In genomic region chr18:61782545-61782944, GRCh38 we compare ENCODE assay signal across 29 cellular contexts.
"Had no signal": no experiment of that assay in that cellular context is flagged by ENCODE, and none has a peak within 500 bp of the region (broad histone marks: within the 10 kb centered on the region; RNA-seq: fewer than 3 reads in every experiment).

No MANE protein-coding gene starts in this region.

- ATAC-seq: activated CD8-positive, alpha-beta T cell treated with anti-CD3 and anti-CD28 coated beads for 36 hours; activated T-cell treated with anti-CD3 and anti-CD28 coated beads, Interleukin-2, amount 50 U/mL, for 4 hours; activated T-helper 17 cell treated with anti-CD3 and anti-CD28 coated beads, Interleukin-2, amount 50 U/mL, for 72 hours; foreskin keratinocyte; gastrocnemius medialis; heart right ventricle; WTC11 had no signal

- H3K27ac ChIP-seq: brain microvascular endothelial cell, coronary artery, dorsolateral prefrontal cortex, esophagus muscularis mucosa, foreskin keratinocyte, gastrocnemius medialis, heart right ventricle, VCaP had no signal

- H3K27me3 ChIP-seq: brain microvascular endothelial cell, esophagus muscularis mucosa, gastrocnemius medialis, heart right ventricle had no signal

- H3K4me3 ChIP-seq: coronary artery, dorsolateral prefrontal cortex, esophagus muscularis mucosa, gastrocnemius medialis, heart right ventricle had no signal

- H3K4me1 Mint-ChIP-seq: activated CD4-positive, alpha-beta T cell treated with anti-CD3 and anti-CD28 coated beads, Interleukin-2, amount 10 ng/mL, durations not matched to agents 7 days and 5 days; activated T-helper 17 cell treated with anti-CD3 and anti-CD28 coated beads, Interleukin-2, amount 50 U/mL, for 72 hours; central memory CD8-positive, alpha-beta T cell; WTC11 had no signal

- DNase-seq: activated CD4-positive, alpha-beta T cell treated with anti-CD3 and anti-CD28 coated beads for 1 hour; activated CD4-positive, alpha-beta T cell treated with anti-CD3 and anti-CD28 coated beads for 4 hours; activated CD4-positive, alpha-beta T cell treated with anti-CD3 and anti-CD28 coated beads, Interleukin-2, amount 10 ng/mL, durations not matched to agents 7 days and 5 days; activated CD4-positive, alpha-beta T cell treated with anti-CD3 and anti-CD28 coated beads, Interleukin-2, amount 50 U/mL, for 4 hours; activated CD8-positive, alpha-beta memory T cell treated with anti-CD3 and anti-CD28 coated beads for 24 hours; activated CD8-positive, alpha-beta T cell treated with anti-CD3 and anti-CD28 coated beads for 36 hours; activated effector memory CD4-positive, alpha-beta T cell treated with Interleukin-2 at 50 U/mL for 16 hours; activated gamma-delta T cell treated with Interleukin-2 at 50 U/mL for 16 hours; activated naive CD4-positive, alpha-beta T cell treated with anti-CD3 and anti-CD28 coated beads, Interleukin-2, amount 50 U/mL, for 16 hours; activated naive CD4-positive, alpha-beta T cell treated with Interleukin-2 at 50 U/mL for 16 hours; activated T-cell treated with anti-CD3 and anti-CD28 coated beads, Interleukin-2, amount 50 U/mL, for 4 hours; amniotic stem cell; anterior cingulate cortex; brain microvascular endothelial cell; dorsolateral prefrontal cortex; effector memory CD4-positive, alpha-beta T cell; endodermal cell; foreskin keratinocyte; gastrocnemius medialis; heart right ventricle; T-helper 2 cell had no signal

- H3K27ac Mint-ChIP-seq: activated CD4-positive, alpha-beta T cell treated with anti-CD3 and anti-CD28 coated beads, Interleukin-2, amount 10 ng/mL, durations not matched to agents 7 days and 5 days; activated CD8-positive, alpha-beta T cell treated with anti-CD3 and anti-CD28 coated beads for 36 hours; activated naive CD8-positive, alpha-beta T cell; activated T-helper 17 cell treated with anti-CD3 and anti-CD28 coated beads, Interleukin-2, amount 50 U/mL, for 72 hours; dendritic cell treated with granulocyte-macrophage colony-stimulating factor and Interleukin-4, amounts not matched to agents 40 ng/mL and 50 ng/mL, for 4 days; endodermal cell; WTC11 had no signal

- H3K9me3 Mint-ChIP-seq: activated CD8-positive, alpha-beta T cell treated with anti-CD3 and anti-CD28 coated beads for 36 hours; activated T-helper 17 cell treated with anti-CD3 and anti-CD28 coated beads, Interleukin-2, amount 50 U/mL, for 72 hours; dendritic cell treated with granulocyte-macrophage colony-stimulating factor and Interleukin-4, amounts not matched to agents 40 ng/mL and 50 ng/mL, for 4 days had no signal

- H3K36me3 ChIP-seq: brain microvascular endothelial cell, esophagus muscularis mucosa, gastrocnemius medialis, heart right ventricle had no signal

- H3K4me3 Mint-ChIP-seq: activated CD4-positive, alpha-beta T cell treated with anti-CD3 and anti-CD28 coated beads, Interleukin-2, amount 10 ng/mL, durations not matched to agents 7 days and 5 days; activated CD8-positive, alpha-beta T cell treated with anti-CD3 and anti-CD28 coated beads for 36 hours; activated naive CD8-positive, alpha-beta T cell; activated T-cell treated with anti-CD3 and anti-CD28 coated beads, Interleukin-2, amount 50 U/mL, for 4 hours; activated T-helper 17 cell treated with anti-CD3 and anti-CD28 coated beads, Interleukin-2, amount 50 U/mL, for 72 hours; central memory CD8-positive, alpha-beta T cell; dendritic cell treated with granulocyte-macrophage colony-stimulating factor and Interleukin-4, amounts not matched to agents 40 ng/mL and 50 ng/mL, for 4 days; endodermal cell; WTC11 had no signal

- H3K4me1 ChIP-seq: esophagus muscularis mucosa, foreskin keratinocyte, gastrocnemius medialis, heart right ventricle had no signal

- H3K27me3 Mint-ChIP-seq: activated CD8-positive, alpha-beta T cell treated with anti-CD3 and anti-CD28 coated beads for 36 hours; activated naive CD8-positive, alpha-beta T cell; activated T-helper 17 cell treated with anti-CD3 and anti-CD28 coated beads, Interleukin-2, amount 50 U/mL, for 72 hours had no signal
